16 cellular contexts compared by ENCODE assay signal in the genomic region with DNA sequence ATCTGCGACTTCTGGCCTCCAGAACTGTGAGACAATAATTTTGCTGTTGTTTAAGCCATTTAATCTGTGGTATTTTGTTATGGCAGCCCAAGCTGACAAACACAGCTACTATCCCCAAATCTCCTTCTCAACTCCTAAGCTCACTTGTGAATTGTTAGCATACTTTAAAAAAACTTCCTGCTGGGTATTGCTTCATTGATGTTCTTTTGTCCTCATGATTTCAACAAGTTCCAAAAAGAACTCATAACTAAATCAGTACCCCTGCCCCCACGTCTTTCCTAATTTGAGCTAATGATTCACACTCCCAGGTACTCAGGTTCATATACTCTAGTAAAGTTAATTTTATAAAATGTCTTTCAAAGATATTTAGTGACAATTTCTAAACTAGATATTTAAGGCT.
A peak's percentile ranks its signal among the peaks of the same experiment; 100 is the strongest.
DNase-seq lines count a peak whose midpoint lies in the region; ATAC-seq and TF ChIP-seq lines count a peak whose summit lies in the region.
"Had no signal": no experiment of that assay in that cellular context is flagged by ENCODE, and none has a peak within 500 bp of the region (broad histone marks: within the 10 kb centered on the region; RNA-seq: fewer than 3 reads in every experiment).

No MANE protein-coding gene starts in this region.

- H3K36me3 ChIP-seq in iPS-18a (ENCODE audit: control insufficient read depth, low read depth, low read length) (no peaks in the 10 kb centered on the region), trophoblast cell (ENCODE audit: control insufficient read depth in 1 of 2, insufficient read depth in 2 of 2, low read length in 2 of 2) (no peaks in the 10 kb centered on the region), upper lobe of right lung (no peaks in the 10 kb centered on the region)
- H3K36me3 ChIP-seq: HAP-1 had no signal

- DNase-seq in choroid plexus epithelial cell (ENCODE audit: low read depth) (peak; percentile 34), trophoblast cell (peak; percentile 0 to 42), upper lobe of right lung (no peak), SK-N-DZ (ENCODE audit: low spot score) (no peak), SW 1271 (lab: John Stamatoyannopoulos, UW) (no peak), COR-L47 (lab: John Stamatoyannopoulos, UW) (no peak)
- no peak for DNase-seq in activated CD8-positive, alpha-beta T cell treated with anti-CD3 and anti-CD28 coated beads for 36 hours
- DNase-seq: C1 segment of cervical spinal cord; Calu3; CD8-positive, alpha-beta T cell; DMS53; DMS79 treated with DMSO at 0.1 percent for 48 hours; GF-D8; HFFc6 had no signal

- no peak overlapping the region for H4K12ac ChIP-seq in trophoblast cell (ENCODE audit: low read depth, low read length)

- H3K4me1 ChIP-seq in iPS-18a (ENCODE audit: control insufficient read depth, low read depth, low read length) (peaks cover 8% of the 10 kb centered on the region), trophoblast cell (ENCODE audit: control insufficient read depth in 1 of 2, insufficient read depth in 2 of 2, low read length in 2 of 2) (no peaks in the 10 kb centered on the region), upper lobe of right lung (no peaks in the 10 kb centered on the region)
- H3K4me1 ChIP-seq: HAP-1 had no signal

- TF ChIP-seq CTCF in choroid plexus epithelial cell (conservative IDR thresholded peaks at IDR 0.05; ENCODE audit: low read depth, low read length) (no peak), upper lobe of right lung (IDR thresholded peaks at IDR 0.05) (no peak)
- no peak for TF ChIP-seq CTCF in activated CD8-positive, alpha-beta T cell treated with anti-CD3 and anti-CD28 coated beads for 36 hours (IDR thresholded peaks at IDR 0.05)

- no peak overlapping the region for H3K14ac ChIP-seq in trophoblast cell (ENCODE audit: low read length)

- WGBS in trophoblast cell (ENCODE audit: extremely low coverage, insufficient coverage, insufficient read length): no CpG with 5 or more reads among the region's 2 CpGs

- H3K36me3 Mint-ChIP-seq in activated CD8-positive, alpha-beta T cell treated with anti-CD3 and anti-CD28 coated beads for 36 hours (ENCODE audit: low read depth): no peaks in the 10 kb centered on the region
- H3K36me3 Mint-ChIP-seq: CD8-positive, alpha-beta T cell had no signal

- H3K9me3 Mint-ChIP-seq in activated CD8-positive, alpha-beta T cell treated with anti-CD3 and anti-CD28 coated beads for 36 hours: peaks cover 1% of the 10 kb centered on the region

- no peak overlapping the region for H2BK5ac ChIP-seq in trophoblast cell (ENCODE audit: low read depth, low read length, poor library complexity)

- H4K91ac ChIP-seq in trophoblast cell (ENCODE audit: low read depth, low read length): no peak overlapping the region

- H3K79me2 ChIP-seq in trophoblast cell (ENCODE audit: control insufficient read depth, insufficient read depth, low read length, poor library complexity): no peaks in the 10 kb centered on the region

- H3K4me3 Mint-ChIP-seq in activated CD8-positive, alpha-beta T cell treated with anti-CD3 and anti-CD28 coated beads for 36 hours: no peak overlapping the region
- H3K4me3 Mint-ChIP-seq: CD8-positive, alpha-beta T cell; HFFc6 had no signal

- no peak overlapping the region for H3K18ac ChIP-seq in trophoblast cell (ENCODE audit: low read length)

- no peaks in the 10 kb centered on the region for H3K27me3 Mint-ChIP-seq in activated CD8-positive, alpha-beta T cell treated with anti-CD3 and anti-CD28 coated beads for 36 hours

- H3K27ac Mint-ChIP-seq in activated CD8-positive, alpha-beta T cell treated with anti-CD3 and anti-CD28 coated beads for 36 hours: no peak overlapping the region
- H3K27ac Mint-ChIP-seq: CD8-positive, alpha-beta T cell; HFFc6 had no signal

- H3K4me3 ChIP-seq in choroid plexus epithelial cell (ENCODE audit: low read depth, low read length): no peak overlapping the region
- H3K4me3 ChIP-seq in iPS-18a (ENCODE audit: low read length): peak overlapping the region; percentile 11
- H3K4me3 ChIP-seq in trophoblast cell (ENCODE audit: low read depth, low read length): no peak overlapping the region
- H3K4me3 ChIP-seq in upper lobe of right lung: no peak overlapping the region
- H3K4me3 ChIP-seq: HAP-1 had no signal

- ATAC-seq in upper lobe of right lung: peak; percentile 55
- ATAC-seq in activated CD8-positive, alpha-beta T cell treated with anti-CD3 and anti-CD28 coated beads for 36 hours: no peak
- ATAC-seq: CD8-positive, alpha-beta T cell had no signal

- no peak overlapping the region for H3K4me2 ChIP-seq in trophoblast cell (ENCODE audit: low read length)

- H2BK12ac ChIP-seq in trophoblast cell (ENCODE audit: low read length): no peak overlapping the region

- H3K4me1 Mint-ChIP-seq in activated CD8-positive, alpha-beta T cell treated with anti-CD3 and anti-CD28 coated beads for 36 hours (ENCODE audit: low read depth): no peaks in the 10 kb centered on the region

- H3K23ac ChIP-seq in trophoblast cell (ENCODE audit: low read length): no peak overlapping the region

- POLR2A ChIA-PET in activated CD8-positive, alpha-beta T cell treated with anti-CD3 and anti-CD28 coated beads for 36 hours (lab: Charles Lee): no interaction called here

- H3K27me3 ChIP-seq in iPS-18a (ENCODE audit: control insufficient read depth, insufficient read depth, low read length): no peaks in the 10 kb centered on the region
- H3K27me3 ChIP-seq in trophoblast cell (ENCODE audit: insufficient read depth, low read length): no peaks in the 10 kb centered on the region
- H3K27me3 ChIP-seq in upper lobe of right lung: no peaks in the 10 kb centered on the region

- H3K9ac ChIP-seq in iPS-18a (ENCODE audit: low read length) (no peak overlapping the region), trophoblast cell (ENCODE audit: low read length) (no peak overlapping the region)

- CTCF ChIA-PET in activated CD8-positive, alpha-beta T cell treated with anti-CD3 and anti-CD28 coated beads for 36 hours (lab: Charles Lee): no interaction called here

- intact Hi-C loops in upper lobe of right lung (cut with DNase I): no loop called here
- intact Hi-C loops in activated CD8-positive, alpha-beta T cell treated with anti-CD3 and anti-CD28 coated beads for 36 hours (cut with micrococcal nuclease): no loop called here

- no peak overlapping the region for H3K4ac ChIP-seq in trophoblast cell (ENCODE audit: low read depth, low read length)

- no peaks in the 10 kb centered on the region for H3K9me3 ChIP-seq in iPS-18a (ENCODE audit: control insufficient read depth, low read depth, low read length)
- H3K9me3 ChIP-seq in trophoblast cell (ENCODE audit: insufficient read depth, low read depth, low read length): no peaks in the 10 kb centered on the region
- H3K9me3 ChIP-seq in upper lobe of right lung: no peaks in the 10 kb centered on the region

- H2AFZ ChIP-seq in trophoblast cell (ENCODE audit: insufficient read depth, low read length, poor library complexity): no peak overlapping the region

- no peak overlapping the region for H4K8ac ChIP-seq in trophoblast cell (ENCODE audit: low read depth, low read length)

- H3K27ac ChIP-seq in iPS-18a (ENCODE audit: low read length) (no peak overlapping the region), trophoblast cell (ENCODE audit: low read depth, low read length) (no peak overlapping the region), upper lobe of right lung (no peak overlapping the region)

- H2BK120ac ChIP-seq in trophoblast cell (ENCODE audit: insufficient read depth, low read length, poor library complexity): no peak overlapping the region

- no peak overlapping the region for H2AK5ac ChIP-seq in trophoblast cell (ENCODE audit: low read length)

- no peaks in the 10 kb centered on the region for H3K79me1 ChIP-seq in trophoblast cell (ENCODE audit: low read length)

Comparison
In these comparisons a context has a peak if more than half of its experiments do, and no peak if none do; other contexts are left out.
1. DNase-seq: peak in choroid plexus epithelial cell (single experiment) and trophoblast cell (2 of 2); none in upper lobe of right lung (single experiment), SK-N-DZ (single experiment), activated CD8-positive, alpha-beta T cell treated with anti-CD3 and anti-CD28 coated beads for 36 hours (single experiment), SW 1271 (0 of 2) and COR-L47 (single experiment).